Comparison of ENCODE assay signal across 27 cellular contexts in the genomic region with DNA sequence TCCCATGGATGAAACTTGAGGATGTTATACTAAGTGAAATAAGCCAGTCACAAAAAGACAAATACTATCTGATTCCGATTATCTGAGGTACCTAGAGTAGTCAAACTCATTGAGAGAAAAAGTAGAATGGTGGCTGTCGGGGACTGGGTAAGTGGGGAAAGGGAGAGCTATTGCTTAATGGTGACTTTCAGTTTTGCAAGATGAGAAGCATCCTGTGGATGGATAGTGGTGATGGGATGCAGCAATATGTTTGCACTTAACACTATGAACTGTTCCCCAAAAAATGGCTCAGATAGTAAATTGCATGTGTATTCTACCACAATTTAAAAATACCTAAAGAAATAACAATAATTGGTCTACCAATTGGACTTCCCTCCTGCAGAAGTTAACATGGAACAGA.
"Had no signal": no experiment of that assay in that cellular context is flagged by ENCODE, and none has a peak within 500 bp of the region (broad histone marks: within the 10 kb centered on the region; RNA-seq: fewer than 3 reads in every experiment).

No MANE protein-coding gene starts in this region.

- H3K4me3 ChIP-seq: MG63, PC-9 had no signal

- H3K27me3 ChIP-seq: MG63 had no signal

- H3K9me3 ChIP-seq: MG63 had no signal

- H3K4me2 ChIP-seq: KMS-11, PC-9 had no signal

- H3K36me3 ChIP-seq: MG63 had no signal

- H3K4me3 Mint-ChIP-seq: activated CD8-positive, alpha-beta T cell treated with anti-CD3 and anti-CD28 coated beads, Interleukin-2, amount 10 ng/mL, durations not matched to agents 7 days and 5 days; activated naive CD4-positive, alpha-beta T cell treated with anti-CD3 and anti-CD28 coated beads, Interleukin-2, amount 50 U/mL, for 24 hours; activated naive CD8-positive, alpha-beta T cell treated with anti-CD3 and anti-CD28 coated beads, Interleukin-2, amount 50 U/mL, for 24 hours; activated T-helper 1 cell treated with anti-CD3 and anti-CD28 coated beads, Interleukin-12 subunit alpha, Interleukin-12 subunit beta, Interleukin-2, Interleukin-4 antibody, amounts not matched to agents 30 ng/mL and 10 ng/mL and 1 ng/mL, durations not matched to agents 14 hours and 24 hours and 36 hours; brain; central memory CD8-positive, alpha-beta T cell had no signal

- H3K27ac Mint-ChIP-seq: activated CD8-positive, alpha-beta T cell treated with anti-CD3 and anti-CD28 coated beads, Interleukin-2, amount 10 ng/mL, durations not matched to agents 7 days and 5 days; activated naive CD4-positive, alpha-beta T cell treated with anti-CD3 and anti-CD28 coated beads, Interleukin-2, amount 50 U/mL, for 24 hours; activated naive CD8-positive, alpha-beta T cell treated with anti-CD3 and anti-CD28 coated beads, Interleukin-2, amount 50 U/mL, for 24 hours; activated T-helper 1 cell treated with anti-CD3 and anti-CD28 coated beads, Interleukin-12 subunit alpha, Interleukin-12 subunit beta, Interleukin-2, Interleukin-4 antibody, amounts not matched to agents 30 ng/mL and 10 ng/mL and 1 ng/mL, durations not matched to agents 14 hours and 24 hours and 36 hours; brain had no signal

- H3K36me3 Mint-ChIP-seq: activated naive CD4-positive, alpha-beta T cell treated with anti-CD3 and anti-CD28 coated beads, Interleukin-2, amount 50 U/mL, for 24 hours; brain had no signal

- H2AFZ ChIP-seq: PC-9 had no signal

- H3K27ac ChIP-seq: KMS-11, PC-9 had no signal

- H3K4me1 Mint-ChIP-seq: activated naive CD4-positive, alpha-beta T cell treated with anti-CD3 and anti-CD28 coated beads, Interleukin-2, amount 50 U/mL, for 24 hours; activated naive CD8-positive, alpha-beta T cell treated with anti-CD3 and anti-CD28 coated beads, Interleukin-2, amount 50 U/mL, for 24 hours; central memory CD8-positive, alpha-beta T cell had no signal

- DNase-seq: activated CD4-positive, alpha-beta T cell treated with anti-CD3 and anti-CD28 coated beads for 48 hours; activated CD4-positive, alpha-beta T cell treated with anti-CD3 and anti-CD28 coated beads, Interleukin-2, amount 50 U/mL, for 4 hours; activated CD8-positive, alpha-beta memory T cell treated with anti-CD3 and anti-CD28 coated beads, Interleukin-2, amount 50 U/mL, for 48 hours; activated CD8-positive, alpha-beta T cell treated with anti-CD3 and anti-CD28 coated beads, Interleukin-2, amount 10 ng/mL, durations not matched to agents 7 days and 5 days; activated effector memory CD4-positive, alpha-beta T cell treated with Interleukin-2 at 50 U/mL for 16 hours; activated naive CD4-positive, alpha-beta T cell; activated naive CD8-positive, alpha-beta T cell treated with anti-CD3 and anti-CD28 coated beads, Interleukin-2, amount 50 U/mL, for 24 hours; activated T-cell treated with anti-CD3 and anti-CD28 coated beads, Interleukin-2, amount 50 U/mL, for 1 hour; amniotic stem cell; MG63; NCI-H1105; NCI-H1436; NCI-H1694 treated with DMSO at 0.1 percent for 48 hours; NCI-H2029 treated with DMSO at 0.1 percent for 48 hours; NCI-H345; NCI-H510A; NCI-H526 treated with DMSO at 0.1 percent for 48 hours; NCI-H82; PC-9; SHP77 treated with DMSO at 0.1 percent for 48 hours; SW 1271 had no signal

- ATAC-seq: activated CD4-positive, CD25-positive, alpha-beta regulatory T cell treated with anti-CD3 and anti-CD28 coated beads, Interleukin-2, amount 50 U/mL, for 24 hours; activated CD8-positive, alpha-beta T cell treated with anti-CD3 and anti-CD28 coated beads, Interleukin-2, amount 10 ng/mL, durations not matched to agents 7 days and 5 days; activated naive CD8-positive, alpha-beta T cell treated with anti-CD3 and anti-CD28 coated beads, Interleukin-2, amount 50 U/mL, for 24 hours had no signal

- H3K9ac ChIP-seq: KMS-11 had no signal

- H3K9me3 Mint-ChIP-seq: activated naive CD4-positive, alpha-beta T cell treated with anti-CD3 and anti-CD28 coated beads, Interleukin-2, amount 50 U/mL, for 24 hours; activated naive CD8-positive, alpha-beta T cell treated with anti-CD3 and anti-CD28 coated beads, Interleukin-2, amount 50 U/mL, for 24 hours; activated T-helper 1 cell treated with anti-CD3 and anti-CD28 coated beads, Interleukin-12 subunit alpha, Interleukin-12 subunit beta, Interleukin-2, Interleukin-4 antibody, amounts not matched to agents 30 ng/mL and 10 ng/mL and 1 ng/mL, durations not matched to agents 14 hours and 24 hours and 36 hours; central memory CD8-positive, alpha-beta T cell had no signal
